In genomic region chr11:78499971-78500370, GRCh38 we compare ENCODE assay signal across 21 cellular contexts.
A peak's percentile ranks its signal among the peaks of the same experiment; 100 is the strongest.
DNase-seq lines count a peak whose midpoint lies in the region; ATAC-seq, FAIRE-seq and TF ChIP-seq lines count a peak whose summit lies in the region.
"Had no signal": no experiment of that assay in that cellular context is flagged by ENCODE, and none has a peak within 500 bp of the region (broad histone marks: within the 10 kb centered on the region; RNA-seq: fewer than 3 reads in every experiment).

No MANE protein-coding gene starts in this region.

- no peaks in the 10 kb centered on the region for H3K9me3 Mint-ChIP-seq in astrocyte (ENCODE audit: unreplicated experiment)
- no peaks in the 10 kb centered on the region for H3K9me3 Mint-ChIP-seq in CD14-positive monocyte

- no peak for TF ChIP-seq POLR2A in GM12892 (IDR thresholded peaks at IDR 0.05; ENCODE audit: low read depth, low read length)

- H3K27me3 Mint-ChIP-seq in astrocyte (ENCODE audit: low read depth, unreplicated experiment) = no peaks in the 10 kb centered on the region
- no peaks in the 10 kb centered on the region for H3K27me3 Mint-ChIP-seq in CD14-positive monocyte (ENCODE audit: low read depth in 3 of 3)

- no peaks in the 10 kb centered on the region for H3K36me3 ChIP-seq in astrocyte (ENCODE audit: insufficient read depth, low read length)
- H3K36me3 ChIP-seq in small intestine (ENCODE audit: control insufficient read depth in 2 of 2, insufficient read depth in 2 of 2, low read length in 2 of 2) = no peaks in the 10 kb centered on the region

- H3K27me3 ChIP-seq in astrocyte (ENCODE audit: insufficient read depth, low read length) = no peaks in the 10 kb centered on the region
- H3K27me3 ChIP-seq in small intestine (ENCODE audit: control insufficient read depth in 2 of 2, insufficient read depth in 2 of 2, low read length in 2 of 2) = no peaks in the 10 kb centered on the region

- DNase-seq in GM12892 (ENCODE audit: insufficient read length) (no peak), astrocyte (ENCODE audit: low read depth) (peak; percentile 19), fibroblast of mammary gland (ENCODE audit: low read depth) (peak; percentile 51), small intestine (peak; percentile 40), pons (ENCODE audit: low spot score) (no peak), CD14-positive monocyte (ENCODE audit: low spot score) (no peak)
- DNase-seq: AML-193, DMS79 treated with DMSO at 0.1 percent for 48 hours, GF-D8, NCI-H1105, NCI-H1694, NCI-H2081 treated with DMSO at 0.1 percent for 48 hours, NCI-H510A treated with DMSO at 0.1 percent for 48 hours, NCI-H774, OCI-M1, SHP77, SK-N-SH had no signal

- H3K4me1 ChIP-seq in astrocyte (ENCODE audit: insufficient read depth, low read length) (no peaks in the 10 kb centered on the region), small intestine (ENCODE audit: control insufficient read depth in 2 of 2, insufficient read depth in 1 of 2, low read depth in 1 of 2, low read length in 1 of 2) (no peaks in the 10 kb centered on the region)

- no peaks in the 10 kb centered on the region for H4K20me1 ChIP-seq in astrocyte (ENCODE audit: insufficient read depth, low read length)

- H3K79me2 ChIP-seq in astrocyte (ENCODE audit: insufficient read depth, low read length) = no peaks in the 10 kb centered on the region

- peak; percentile 66 for FAIRE-seq in GM12892 (lab: Jason Lieb, UNC)
- FAIRE-seq in astrocyte (lab: Jason Lieb, UNC) = no peak
- FAIRE-seq in small intestine (lab: Jason Lieb, UNC) = no peak
- FAIRE-seq: GM12878, H1 had no signal

- H3K4me2 ChIP-seq in astrocyte (ENCODE audit: low read length) = no peak overlapping the region
- H3K4me2 ChIP-seq: SK-N-SH had no signal

- intact Hi-C loops in CD14-positive monocyte (cut with micrococcal nuclease) = no loop called here

- H3K4me1 Mint-ChIP-seq in astrocyte (ENCODE audit: low read depth, unreplicated experiment) (no peaks in the 10 kb centered on the region), CD14-positive monocyte (peaks cover 7% of the 10 kb centered on the region)

- TF ChIP-seq CTCF in astrocyte (IDR thresholded peaks at IDR 0.05; ENCODE audit: insufficient read depth, low read depth, low read length) = no peak
- TF ChIP-seq CTCF in fibroblast of mammary gland (conservative IDR thresholded peaks at IDR 0.05; ENCODE audit: control insufficient read depth, insufficient read depth, low read depth, low read length) = no peak
- TF ChIP-seq CTCF in CD14-positive monocyte (IDR thresholded peaks at IDR 0.05) = no peak

- no peak overlapping the region for H3K27ac ChIP-seq in astrocyte (ENCODE audit: low read depth, low read length)
- no peak overlapping the region for H3K27ac ChIP-seq in small intestine (ENCODE audit: low read depth in 1 of 2, low read length in 1 of 2)
- H3K27ac ChIP-seq: C4-2B had no signal

- H3K4me3 Mint-ChIP-seq in astrocyte (ENCODE audit: unreplicated experiment) = no peak overlapping the region
- H3K4me3 Mint-ChIP-seq in CD14-positive monocyte = no peak overlapping the region

- H3K27ac Mint-ChIP-seq in astrocyte (ENCODE audit: unreplicated experiment) (no peak overlapping the region), CD14-positive monocyte (no peak overlapping the region)

- H3K36me3 Mint-ChIP-seq in astrocyte (ENCODE audit: low read depth, unreplicated experiment) = no peaks in the 10 kb centered on the region
- H3K36me3 Mint-ChIP-seq in CD14-positive monocyte = peaks cover 0 to 6% of the 10 kb centered on the region in 2 donors

- no peak overlapping the region for H2AFZ ChIP-seq in astrocyte (ENCODE audit: low read depth, low read length)

- no peak overlapping the region for H3K9ac ChIP-seq in astrocyte (ENCODE audit: low read length)
- H3K9ac ChIP-seq: SK-N-SH had no signal

- H3K4me3 ChIP-seq in astrocyte (ENCODE audit: insufficient read depth, low read depth, low read length) (no peak overlapping the region), fibroblast of mammary gland (ENCODE audit: control insufficient read depth, low read depth, low read length) (no peak overlapping the region), small intestine (ENCODE audit: low read depth in 1 of 2, low read length in 2 of 2) (no peak overlapping the region)
- H3K4me3 ChIP-seq: GM12878 had no signal

- H3K9me3 ChIP-seq in astrocyte (ENCODE audit: insufficient read depth, low read depth, low read length) = no peaks in the 10 kb centered on the region
- H3K9me3 ChIP-seq in small intestine (ENCODE audit: control insufficient read depth, low read depth) = no peaks in the 10 kb centered on the region
- H3K9me3 ChIP-seq: SK-N-SH had no signal

- ATAC-seq in esophagus mucosa = no peak
- ATAC-seq: GM12878 had no signal

Comparison
In these comparisons a context has a peak if more than half of its experiments do, and no peak if none do; other contexts are left out.
1. DNase-seq: peak in astrocyte (single experiment), fibroblast of mammary gland (single experiment) and small intestine (single experiment); none in GM12892 (single experiment), pons (single experiment) and CD14-positive monocyte (single experiment).